ENCODE assay signal across 16 cellular contexts in the genomic region with DNA sequence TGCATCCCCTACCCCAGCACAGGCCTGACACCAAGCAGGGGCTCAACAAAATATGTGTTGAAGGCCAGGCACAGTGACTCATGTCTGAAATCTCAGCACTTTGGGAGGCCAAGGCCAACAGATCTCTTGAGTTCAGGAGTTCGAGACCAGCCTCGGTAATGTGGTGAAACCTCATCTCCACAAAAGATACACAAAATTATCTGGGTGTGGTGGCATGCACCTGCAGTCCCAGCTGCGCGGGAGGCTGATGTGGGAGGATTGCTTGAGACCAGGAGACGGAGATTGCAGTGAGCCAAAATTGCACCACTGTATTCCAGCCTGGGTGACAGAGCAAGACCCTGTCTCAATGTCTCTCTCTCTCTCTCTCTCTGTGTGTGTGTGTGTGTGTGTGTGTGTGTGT. TPM values are rescaled to one million over a fixed set of nuclear protein-coding genes. Genes with fewer than 3 reads are reported as not detected.
DNase-seq lines count a peak whose midpoint lies in the region; ATAC-seq and TF ChIP-seq lines count a peak whose summit lies in the region.
"Had no signal": no experiment of that assay in that cellular context is flagged by ENCODE, and none has a peak within 500 bp of the region (broad histone marks: within the 10 kb centered on the region; RNA-seq: fewer than 3 reads in every experiment).

No MANE protein-coding gene starts in this region.

- peaks cover 72% of the 10 kb centered on the region for H3K4me1 ChIP-seq in Loucy (ENCODE audit: insufficient read depth, low read length, poor library complexity, severe bottlenecking)
- peaks cover 86% of the 10 kb centered on the region for H3K4me1 ChIP-seq in skeletal muscle satellite cell (ENCODE audit: control insufficient read depth, insufficient read depth, low read length)
- H3K4me1 ChIP-seq in lower lobe of right lung: peaks cover 33% of the 10 kb centered on the region
- H3K4me1 ChIP-seq: HAP-1 had no signal

- H3K4me3 ChIP-seq in Loucy (ENCODE audit: low read length, poor library complexity, severe bottlenecking): no peak overlapping the region
- H3K4me3 ChIP-seq in skeletal muscle satellite cell (ENCODE audit: low read length): no peak overlapping the region
- H3K4me3 ChIP-seq in WERI-Rb-1 (ENCODE audit: low read depth, low read length): no peak overlapping the region
- no peak overlapping the region for H3K4me3 ChIP-seq in lower lobe of right lung
- H3K4me3 ChIP-seq: HAP-1 had no signal

- no peak overlapping the region for H3K4me3 Mint-ChIP-seq in activated T-cell treated with anti-CD3 and anti-CD28 coated beads, Interleukin-2, amount 50 U/mL, for 24 hours
- H3K4me3 Mint-ChIP-seq in activated naive CD8-positive, alpha-beta T cell treated with anti-CD3 and anti-CD28 coated beads, Interleukin-2, amount 50 U/mL, for 24 hours: peak overlapping the region; percentile 66

- no peak for ATAC-seq in activated naive CD8-positive, alpha-beta T cell treated with anti-CD3 and anti-CD28 coated beads, Interleukin-2, amount 50 U/mL, for 24 hours
- no peak for ATAC-seq in GM19324 (IDR thresholded peaks at IDR 0.05; ENCODE audit: low FRiP score, unreplicated experiment)
- no peak for ATAC-seq in lower lobe of right lung

- H3K27me3 Mint-ChIP-seq in activated T-cell treated with anti-CD3 and anti-CD28 coated beads, Interleukin-2, amount 50 U/mL, for 24 hours: no peaks in the 10 kb centered on the region
- no peaks in the 10 kb centered on the region for H3K27me3 Mint-ChIP-seq in activated naive CD8-positive, alpha-beta T cell treated with anti-CD3 and anti-CD28 coated beads, Interleukin-2, amount 50 U/mL, for 24 hours

- H3K79me2 ChIP-seq in Loucy (ENCODE audit: insufficient read depth, low read length): no peaks in the 10 kb centered on the region

- H3K4me2 ChIP-seq in Loucy (ENCODE audit: low read depth, low read length, poor library complexity, severe bottlenecking): no peak overlapping the region
- H3K4me2 ChIP-seq in skeletal muscle satellite cell (ENCODE audit: low read length): no peak overlapping the region

- H3K27ac Mint-ChIP-seq in activated T-cell treated with anti-CD3 and anti-CD28 coated beads, Interleukin-2, amount 50 U/mL, for 24 hours: peak overlapping the region; percentile 97
- peak overlapping the region; percentile 89 for H3K27ac Mint-ChIP-seq in activated naive CD8-positive, alpha-beta T cell treated with anti-CD3 and anti-CD28 coated beads, Interleukin-2, amount 50 U/mL, for 24 hours

- no peaks in the 10 kb centered on the region for H3K9me2 ChIP-seq in Loucy (replicated peaks; ENCODE audit: low read depth, low read length)

- intact Hi-C loops in lower lobe of right lung (cut with DNase I): no loop called here

- no peaks in the 10 kb centered on the region for H3K27me3 ChIP-seq in Loucy (ENCODE audit: insufficient read depth, low read length, poor library complexity, severe bottlenecking)
- H3K27me3 ChIP-seq in skeletal muscle satellite cell (ENCODE audit: control insufficient read depth, insufficient read depth, low read length): no peaks in the 10 kb centered on the region
- H3K27me3 ChIP-seq in WERI-Rb-1 (ENCODE audit: insufficient read depth, low read depth, severe bottlenecking): no peaks in the 10 kb centered on the region
- peaks cover 6% of the 10 kb centered on the region for H3K27me3 ChIP-seq in lower lobe of right lung (ENCODE audit: low read depth)

- no peaks in the 10 kb centered on the region for H3F3A ChIP-seq in Loucy (ENCODE audit: low read depth)

- no peaks in the 10 kb centered on the region for H3K9me3 ChIP-seq in Loucy (ENCODE audit: insufficient read depth, low read depth, low read length)
- no peaks in the 10 kb centered on the region for H3K9me3 ChIP-seq in skeletal muscle satellite cell (replicated peaks; ENCODE audit: low read length)
- no peaks in the 10 kb centered on the region for H3K9me3 ChIP-seq in WERI-Rb-1 (ENCODE audit: severe bottlenecking)
- no peaks in the 10 kb centered on the region for H3K9me3 ChIP-seq in lower lobe of right lung
- H3K9me3 ChIP-seq: HAP-1 had no signal

- peaks cover 95% of the 10 kb centered on the region for H3K4me1 Mint-ChIP-seq in activated T-cell treated with anti-CD3 and anti-CD28 coated beads, Interleukin-2, amount 50 U/mL, for 24 hours (ENCODE audit: low read depth)
- peaks cover 99% of the 10 kb centered on the region for H3K4me1 Mint-ChIP-seq in activated naive CD8-positive, alpha-beta T cell treated with anti-CD3 and anti-CD28 coated beads, Interleukin-2, amount 50 U/mL, for 24 hours

- H3K27ac ChIP-seq in WERI-Rb-1: no peak overlapping the region
- no peak overlapping the region for H3K27ac ChIP-seq in lower lobe of right lung

- no peaks in the 10 kb centered on the region for H3K9me3 Mint-ChIP-seq in activated T-cell treated with anti-CD3 and anti-CD28 coated beads, Interleukin-2, amount 50 U/mL, for 24 hours
- H3K9me3 Mint-ChIP-seq in activated naive CD8-positive, alpha-beta T cell treated with anti-CD3 and anti-CD28 coated beads, Interleukin-2, amount 50 U/mL, for 24 hours: no peaks in the 10 kb centered on the region

- H4K20me1 ChIP-seq in Loucy (ENCODE audit: insufficient read depth, low read length, poor library complexity, severe bottlenecking): no peaks in the 10 kb centered on the region

- H3K9ac ChIP-seq in Loucy (ENCODE audit: low read depth, low read length, poor library complexity, severe bottlenecking) (peak overlapping the region; percentile 68), skeletal muscle satellite cell (ENCODE audit: low read depth, low read length) (peak overlapping the region; percentile 73)

- DNase-seq in activated T-cell treated with anti-CD3 and anti-CD28 coated beads, Interleukin-2, amount 50 U/mL, for 24 hours: no peak
- DNase-seq in activated T-cell treated with anti-CD3 and anti-CD28 coated beads for 4 hours (no peak), WERI-Rb-1 (no peak), lower lobe of right lung (no peak)
- DNase-seq in activated naive CD8-positive, alpha-beta T cell treated with anti-CD3 and anti-CD28 coated beads, Interleukin-2, amount 50 U/mL, for 24 hours: peak; percentile 34
- DNase-seq: activated CD4-positive, alpha-beta T cell treated with anti-CD3 and anti-CD28 coated beads, Interleukin-2, amount 50 U/mL, for 48 hours; Kasumi-1; NCI-H187 treated with DMSO at 0.1 percent for 48 hours; NCI-H526; substantia nigra had no signal

- no peaks in the 10 kb centered on the region for H3K36me3 Mint-ChIP-seq in activated T-cell treated with anti-CD3 and anti-CD28 coated beads, Interleukin-2, amount 50 U/mL, for 24 hours (ENCODE audit: low read depth)
- H3K36me3 Mint-ChIP-seq in activated naive CD8-positive, alpha-beta T cell treated with anti-CD3 and anti-CD28 coated beads, Interleukin-2, amount 50 U/mL, for 24 hours (ENCODE audit: low read depth): peaks cover 10% of the 10 kb centered on the region

- no peak overlapping the region for H2AFZ ChIP-seq in Loucy (ENCODE audit: low read length)

- H3K36me3 ChIP-seq in Loucy (ENCODE audit: insufficient read depth, low read length) (no peaks in the 10 kb centered on the region), skeletal muscle satellite cell (ENCODE audit: insufficient read depth, low read length) (no peaks in the 10 kb centered on the region), WERI-Rb-1 (no peaks in the 10 kb centered on the region), lower lobe of right lung (no peaks in the 10 kb centered on the region)
- H3K36me3 ChIP-seq: HAP-1 had no signal

- TF ChIP-seq CTCF in Loucy (conservative IDR thresholded peaks at IDR 0.05; ENCODE audit: low read length) (no peak), WERI-Rb-1 (IDR thresholded peaks at IDR 0.05; ENCODE audit: low read depth, low read length) (no peak), lower lobe of right lung (IDR thresholded peaks at IDR 0.05) (no peak)

RNA-seq across cellular contexts. Expression of a gene that starts 30.7 kb away (rescaled TPM):
- total RNA-seq in skeletal muscle satellite cell (2012; rRNA removed): 0.87 and 1.3 TPM in 2 replicates
- total RNA-seq in lower lobe of right lung: 0.59 TPM
- total RNA-seq: osteocyte; T-helper 2 cell treated with Interferon-gamma antibody and Interleukin-4, amounts not matched to agents 100 ng/mL and 5 ng/mL, for 36 hours had no signal

RNA-seq across cellular contexts. Expression of a gene that starts 35.6 kb away (rescaled TPM):
- total RNA-seq in skeletal muscle satellite cell (2012; rRNA removed): 44.1 and 94.4 TPM in 2 replicates
- 4.6 TPM for total RNA-seq in lower lobe of right lung
